ENCODE assay signal across 9 cellular contexts in genomic region chr4:139858436-139859225, GRCh38.
DNase-seq lines count a peak whose midpoint lies in the region; ATAC-seq and TF ChIP-seq lines count a peak whose summit lies in the region.
"Had no signal": no experiment of that assay in that cellular context is flagged by ENCODE, and none has a peak within 500 bp of the region (broad histone marks: within the 10 kb centered on the region; RNA-seq: fewer than 3 reads in every experiment).

No MANE protein-coding gene starts in this region.

- H3K4me1 ChIP-seq in tibial artery: no peaks in the 10 kb centered on the region

- no peaks in the 10 kb centered on the region for H3K27me3 ChIP-seq in tibial artery

- peak; percentile 93 for ATAC-seq in GM18867 (IDR thresholded peaks at IDR 0.05; ENCODE audit: unreplicated experiment)
- ATAC-seq in GM21390 (IDR thresholded peaks at IDR 0.05; ENCODE audit: unreplicated experiment): peak; percentile 98
- peak; percentile 98 for ATAC-seq in HG03159 (IDR thresholded peaks at IDR 0.05; ENCODE audit: unreplicated experiment)

- H3K9me3 ChIP-seq in tibial artery: no peaks in the 10 kb centered on the region

- no peak overlapping the region for H3K4me3 ChIP-seq in tibial artery

- DNase-seq in left kidney (ENCODE audit: low read depth, low spot score) (peak; percentile 33), NCI-H82 treated with DMSO at 0.1 percent for 48 hours (lab: John Stamatoyannopoulos, UW; ENCODE audit: unreplicated experiment) (no peak), tibial artery (no peak), D341Med (ENCODE audit: low spot score) (no peak)
- DNase-seq: activated effector memory CD4-positive, alpha-beta T cell treated with anti-CD3 and anti-CD28 coated beads, Interleukin-2, amount 50 U/mL, for 16 hours had no signal

- H3K36me3 ChIP-seq in tibial artery: no peaks in the 10 kb centered on the region

- H3K27ac ChIP-seq in tibial artery: no peak overlapping the region
- H3K27ac ChIP-seq: epithelial cell of prostate had no signal

- intact Hi-C loops in tibial artery (cut with DNase I; ENCODE audit: low total_unique reads): no loop called here

- no peak for TF ChIP-seq CTCF in tibial artery (IDR thresholded peaks at IDR 0.05)
